8 cellular contexts compared by ENCODE assay signal in genomic region chr7:8190121-8190895, GRCh38.
DNase-seq lines count a peak whose midpoint lies in the region; ATAC-seq, FAIRE-seq and TF ChIP-seq lines count a peak whose summit lies in the region.

No MANE protein-coding gene starts in this region.

- H3K18ac ChIP-seq in neuronal stem cell (ENCODE audit: low read length), result no peak overlapping the region

- peak; percentile 87 for ATAC-seq in GM18861 (IDR thresholded peaks at IDR 0.05; ENCODE audit: unreplicated experiment)
- peak; percentile 77 for ATAC-seq in HG03135 (IDR thresholded peaks at IDR 0.05; ENCODE audit: unreplicated experiment)

- POLR2A ChIA-PET in BJ (lab: Charles Lee), result no interaction called here

- H2BK15ac ChIP-seq in neuronal stem cell (ENCODE audit: low read length), result no peak overlapping the region

- no peak overlapping the region for H4K8ac ChIP-seq in neuronal stem cell (ENCODE audit: low read depth, low read length)

- no peak overlapping the region for H2BK12ac ChIP-seq in neuronal stem cell (ENCODE audit: low read length)

- no peak overlapping the region for H2BK5ac ChIP-seq in neuronal stem cell (ENCODE audit: low read length)

- peaks cover 0 to 5% (median 0%) of the 10 kb centered on the region in 4 donors for H3K4me1 ChIP-seq in esophagus muscularis mucosa
- H3K4me1 ChIP-seq in neuronal stem cell (ENCODE audit: control insufficient read depth in 2 of 2, insufficient read depth in 1 of 2, low read depth in 1 of 2, low read length in 2 of 2), result peaks cover 17 to 19% of the 10 kb centered on the region in 2 donors

- no peaks in the 10 kb centered on the region for H3K79me1 ChIP-seq in neuronal stem cell (ENCODE audit: low read depth, low read length)

- intact Hi-C loops in esophagus muscularis mucosa (cut with DNase I), result no loop called here

- no peak overlapping the region for H3K27ac ChIP-seq in esophagus muscularis mucosa (replicated peaks in 1 of 4)
- peak overlapping the region; percentile 85 for H3K27ac ChIP-seq in neuronal stem cell (replicated peaks; ENCODE audit: low read length)

- peak; percentile 69 for TF ChIP-seq CTCF in BJ (IDR thresholded peaks at IDR 0.05; ENCODE audit: insufficient read depth, low read depth, low read length)
- TF ChIP-seq CTCF in esophagus muscularis mucosa (IDR thresholded peaks at IDR 0.05), result peak; percentile 37 to 57 (median 50)

- no peak for FAIRE-seq in urothelium cell line (lab: Jason Lieb, UNC)

- H3K27me3 ChIP-seq in BJ (ENCODE audit: control insufficient read depth, insufficient read depth, low read length), result no peaks in the 10 kb centered on the region
- H3K27me3 ChIP-seq in esophagus muscularis mucosa, result no peaks in the 10 kb centered on the region
- no peaks in the 10 kb centered on the region for H3K27me3 ChIP-seq in neuronal stem cell (ENCODE audit: control insufficient read depth in 3 of 3, insufficient read depth in 3 of 3, low read depth in 1 of 3, low read length in 3 of 3)

- no peak for TF ChIP-seq POLR2A in esophagus muscularis mucosa (IDR thresholded peaks at IDR 0.05; ENCODE audit: low read depth)

- no peak for TF ChIP-seq EP300 in esophagus muscularis mucosa (IDR thresholded peaks at IDR 0.05)

- no peak overlapping the region for H2AK5ac ChIP-seq in neuronal stem cell (ENCODE audit: low read depth, low read length)

- CTCF ChIA-PET in BJ (lab: Yijun Ruan, JAX), result interaction anchor here (0.6 to 2.5 kb wide), 16 partner anchors 12 to 654 kb away, joined by 3 to 19 read pairs (median 4); no protein-coding TSS in a partner anchor

- no peak overlapping the region for H3K9ac ChIP-seq in neuronal stem cell (ENCODE audit: low read depth, low read length, poor library complexity)

- H3K9me3 ChIP-seq in esophagus muscularis mucosa (no peaks in the 10 kb centered on the region), neuronal stem cell (replicated peaks in 1 of 2; ENCODE audit: control insufficient read depth in 2 of 2, insufficient read depth in 1 of 2, low read depth in 1 of 2, low read length in 2 of 2) (no peaks in the 10 kb centered on the region)

- H3K4ac ChIP-seq in neuronal stem cell (ENCODE audit: low read length), result no peak overlapping the region

- no peak overlapping the region for H3K23ac ChIP-seq in neuronal stem cell (ENCODE audit: low read depth, low read length, poor library complexity)

- H3K36me3 ChIP-seq in BJ (ENCODE audit: control insufficient read depth, insufficient read depth, low read length) (no peaks in the 10 kb centered on the region), esophagus muscularis mucosa (no peaks in the 10 kb centered on the region), neuronal stem cell (replicated peaks in 1 of 2; ENCODE audit: control insufficient read depth in 2 of 2, insufficient read depth in 2 of 2, low read length in 2 of 2) (no peaks in the 10 kb centered on the region)

- no peak overlapping the region for H4K91ac ChIP-seq in neuronal stem cell (ENCODE audit: low read depth, low read length, poor library complexity)

- no peak overlapping the region for H3K4me3 ChIP-seq in BJ (ENCODE audit: low read depth, low read length)
- no peak overlapping the region for H3K4me3 ChIP-seq in esophagus muscularis mucosa
- H3K4me3 ChIP-seq in neuronal stem cell (ENCODE audit: low read length in 2 of 2), result no peak overlapping the region

- no peak overlapping the region for H3K14ac ChIP-seq in neuronal stem cell (ENCODE audit: low read length)

- WGBS in esophagus muscularis mucosa, result 25% methylated on average over 4 of the region's 4 CpGs
- no CpG with 5 or more reads among the region's 4 CpGs for WGBS in neuronal stem cell (ENCODE audit: extremely low coverage in 2 of 2, insufficient read length in 2 of 2, insufficient replicate concordance in 1 of 2), 2 donors

- peak overlapping the region; percentile 41 for H2AFZ ChIP-seq in neuronal stem cell (ENCODE audit: low read length)

- no peak overlapping the region for H2BK120ac ChIP-seq in neuronal stem cell (ENCODE audit: low read depth, low read length)

- H3K4me2 ChIP-seq in neuronal stem cell (ENCODE audit: insufficient read depth, low read length, poor library complexity, severe bottlenecking), result no peak overlapping the region

- no peak for DNase-seq in BJ (ENCODE audit: low read depth)
- DNase-seq in NCI-H510A treated with DMSO at 0.1 percent for 48 hours (lab: John Stamatoyannopoulos, UW), result peak; percentile 47
- peak; percentile 28 to 44 for DNase-seq in activated CD8-positive, alpha-beta memory T cell treated with anti-CD3 and anti-CD28 coated beads for 4 hours (ENCODE audit: low read depth in 2 of 2)
- DNase-seq in esophagus muscularis mucosa (ENCODE audit: extremely low spot score), result no peak
- DNase-seq in neuronal stem cell (ENCODE audit: low spot score), result peak; percentile 54
- DNase-seq in urothelium cell line (ENCODE audit: low spot score), result peak; percentile 50

Comparison
In these comparisons a context has a peak if more than half of its experiments do, and no peak if none do; other contexts are left out.
1. DNase-seq: peak in NCI-H510A treated with DMSO at 0.1 percent for 48 hours (single experiment), activated CD8-positive, alpha-beta memory T cell treated with anti-CD3 and anti-CD28 coated beads for 4 hours (2 of 2), neuronal stem cell (single experiment) and urothelium cell line (single experiment); none in BJ (single experiment) and esophagus muscularis mucosa (single experiment).